ENCODE assay signal across 1 cellular context in genomic region chr9:87656485-87656884, GRCh38.
TF ChIP-seq lines count a peak whose summit lies in the region.

No MANE protein-coding gene starts in this region.

TF ChIP-seq in GM23338, 12 proteins besides CTCF, POLR2A, EP300 and RAD21 (continued from another document):
- TF ChIP-seq POLR2AphosphoS5 (IDR thresholded peaks at IDR 0.05; ENCODE audit: low read depth) (no peak), JUNB (IDR thresholded peaks at IDR 0.05; ENCODE audit: unreplicated experiment) (no peak), NANOG (IDR thresholded peaks at IDR 0.05; ENCODE audit: borderline replicate concordance) (no peak), EZH2 (IDR thresholded peaks at IDR 0.05; ENCODE audit: low read depth, unreplicated experiment) (no peak), EZH2phosphoT487 (IDR thresholded peaks at IDR 0.05; ENCODE audit: unreplicated experiment) (no peak), REST (IDR thresholded peaks at IDR 0.05; ENCODE audit: unreplicated experiment) (no peak), ZNF331 (CRISPR knock-in tag; IDR thresholded peaks at IDR 0.05; ENCODE audit: low read depth) (no peak), STAT1 (IDR thresholded peaks at IDR 0.05; ENCODE audit: unreplicated experiment) (no peak)
- TF ChIP-seq, protein P1, sequence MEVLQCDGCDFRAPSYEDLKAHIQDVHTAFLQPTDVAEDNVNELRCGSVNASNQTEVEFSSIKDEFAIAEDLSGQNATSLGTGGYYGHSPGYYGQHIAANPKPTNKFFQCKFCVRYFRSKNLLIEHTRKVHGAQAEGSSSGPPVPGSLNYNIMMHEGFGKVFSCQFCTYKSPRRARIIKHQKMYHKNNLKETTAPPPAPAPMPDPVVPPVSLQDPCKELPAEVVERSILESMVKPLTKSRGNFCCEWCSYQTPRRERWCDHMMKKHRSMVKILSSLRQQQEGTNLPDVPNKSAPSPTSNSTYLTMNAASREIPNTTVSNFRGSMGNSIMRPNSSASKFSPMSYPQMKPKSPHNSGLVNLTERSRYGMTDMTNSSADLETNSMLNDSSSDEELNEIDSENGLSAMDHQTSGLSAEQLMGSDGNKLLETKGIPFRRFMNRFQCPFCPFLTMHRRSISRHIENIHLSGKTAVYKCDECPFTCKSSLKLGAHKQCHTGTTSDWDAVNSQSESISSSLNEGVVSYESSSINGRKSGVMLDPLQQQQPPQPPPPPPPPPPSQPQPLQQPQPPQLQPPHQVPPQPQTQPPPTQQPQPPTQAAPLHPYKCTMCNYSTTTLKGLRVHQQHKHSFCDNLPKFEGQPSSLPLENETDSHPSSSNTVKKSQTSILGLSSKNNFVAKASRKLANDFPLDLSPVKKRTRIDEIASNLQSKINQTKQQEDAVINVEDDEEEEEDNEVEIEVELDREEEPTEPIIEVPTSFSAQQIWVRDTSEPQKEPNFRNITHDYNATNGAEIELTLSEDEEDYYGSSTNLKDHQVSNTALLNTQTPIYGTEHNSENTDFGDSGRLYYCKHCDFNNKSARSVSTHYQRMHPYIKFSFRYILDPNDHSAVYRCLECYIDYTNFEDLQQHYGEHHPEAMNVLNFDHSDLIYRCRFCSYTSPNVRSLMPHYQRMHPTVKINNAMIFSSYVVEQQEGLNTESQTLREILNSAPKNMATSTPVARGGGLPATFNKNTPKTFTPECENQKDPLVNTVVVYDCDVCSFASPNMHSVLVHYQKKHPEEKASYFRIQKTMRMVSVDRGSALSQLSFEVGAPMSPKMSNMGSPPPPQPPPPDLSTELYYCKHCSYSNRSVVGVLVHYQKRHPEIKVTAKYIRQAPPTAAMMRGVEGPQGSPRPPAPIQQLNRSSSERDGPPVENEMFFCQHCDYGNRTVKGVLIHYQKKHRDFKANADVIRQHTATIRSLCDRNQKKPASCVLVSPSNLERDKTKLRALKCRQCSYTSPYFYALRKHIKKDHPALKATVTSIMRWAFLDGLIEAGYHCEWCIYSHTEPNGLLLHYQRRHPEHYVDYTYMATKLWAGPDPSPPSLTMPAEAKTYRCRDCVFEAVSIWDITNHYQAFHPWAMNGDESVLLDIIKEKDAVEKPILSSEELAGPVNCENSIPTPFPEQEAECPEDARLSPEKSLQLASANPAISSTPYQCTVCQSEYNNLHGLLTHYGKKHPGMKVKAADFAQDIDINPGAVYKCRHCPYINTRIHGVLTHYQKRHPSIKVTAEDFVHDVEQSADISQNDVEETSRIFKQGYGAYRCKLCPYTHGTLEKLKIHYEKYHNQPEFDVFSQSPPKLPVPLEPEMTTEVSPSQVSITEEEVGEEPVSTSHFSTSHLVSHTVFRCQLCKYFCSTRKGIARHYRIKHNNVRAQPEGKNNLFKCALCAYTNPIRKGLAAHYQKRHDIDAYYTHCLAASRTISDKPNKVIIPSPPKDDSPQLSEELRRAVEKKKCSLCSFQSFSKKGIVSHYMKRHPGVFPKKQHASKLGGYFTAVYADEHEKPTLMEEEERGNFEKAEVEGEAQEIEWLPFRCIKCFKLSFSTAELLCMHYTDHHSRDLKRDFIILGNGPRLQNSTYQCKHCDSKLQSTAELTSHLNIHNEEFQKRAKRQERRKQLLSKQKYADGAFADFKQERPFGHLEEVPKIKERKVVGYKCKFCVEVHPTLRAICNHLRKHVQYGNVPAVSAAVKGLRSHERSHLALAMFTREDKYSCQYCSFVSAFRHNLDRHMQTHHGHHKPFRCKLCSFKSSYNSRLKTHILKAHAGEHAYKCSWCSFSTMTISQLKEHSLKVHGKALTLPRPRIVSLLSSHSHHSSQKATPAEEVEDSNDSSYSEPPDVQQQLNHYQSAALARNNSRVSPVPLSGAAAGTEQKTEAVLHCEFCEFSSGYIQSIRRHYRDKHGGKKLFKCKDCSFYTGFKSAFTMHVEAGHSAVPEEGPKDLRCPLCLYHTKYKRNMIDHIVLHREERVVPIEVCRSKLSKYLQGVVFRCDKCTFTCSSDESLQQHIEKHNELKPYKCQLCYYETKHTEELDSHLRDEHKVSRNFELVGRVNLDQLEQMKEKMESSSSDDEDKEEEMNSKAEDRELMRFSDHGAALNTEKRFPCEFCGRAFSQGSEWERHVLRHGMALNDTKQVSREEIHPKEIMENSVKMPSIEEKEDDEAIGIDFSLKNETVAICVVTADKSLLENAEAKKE (CRISPR knock-in tag; IDR thresholded peaks at IDR 0.05) = no peak
